In the genomic region with DNA sequence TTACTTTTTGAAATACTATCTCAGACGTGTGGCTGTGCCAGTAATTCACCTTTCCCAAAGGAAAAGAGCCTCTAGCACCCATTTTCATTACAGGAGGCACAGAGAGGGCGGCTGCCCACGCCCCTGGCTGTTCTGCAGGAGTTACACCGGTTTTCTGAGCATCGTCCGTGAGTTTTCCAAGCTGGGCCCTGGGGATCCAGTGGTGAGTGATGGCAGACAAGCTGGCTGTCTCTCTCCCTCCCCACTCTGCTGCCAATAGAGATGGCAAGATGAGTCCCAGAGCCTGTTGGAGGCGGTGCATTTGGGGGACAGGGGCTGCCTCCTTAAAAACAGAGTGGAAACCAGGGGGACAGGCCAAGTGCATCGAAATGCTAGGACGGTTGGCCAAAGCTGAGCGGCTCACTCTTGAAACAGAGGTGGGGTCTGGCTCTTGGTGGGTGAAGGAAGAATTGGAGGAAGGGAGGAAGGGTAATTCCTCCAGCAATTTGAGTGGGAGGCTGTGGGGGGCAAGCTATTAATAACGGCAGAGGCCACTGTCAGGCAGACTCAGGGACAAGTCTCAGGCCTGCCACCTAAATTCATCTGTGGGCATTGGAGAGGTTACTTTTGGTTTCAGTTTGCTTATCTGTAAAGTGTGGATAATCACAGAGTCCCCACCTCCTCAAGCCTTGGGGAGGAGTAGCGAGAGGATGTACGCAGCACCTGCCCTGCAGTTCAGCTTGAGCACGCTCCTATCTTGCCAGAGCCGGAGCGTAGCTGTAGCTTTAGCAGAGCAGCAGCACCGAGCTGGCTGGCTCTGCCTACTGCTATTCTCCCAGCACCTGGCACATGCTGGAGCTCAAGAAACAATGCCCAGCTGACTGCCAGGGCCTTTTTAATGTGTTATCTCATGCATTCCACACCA, we compare ENCODE assay signal across 9 cellular contexts. TPM values are rescaled to one million over a fixed set of nuclear protein-coding genes. Genes with fewer than 3 reads are reported as not detected.
DNase-seq lines count a peak whose midpoint lies in the region; ATAC-seq, FAIRE-seq and TF ChIP-seq lines count a peak whose summit lies in the region.
"Had no signal": no experiment of that assay in that cellular context is flagged by ENCODE, and none has a peak within 500 bp of the region (broad histone marks: within the 10 kb centered on the region; RNA-seq: fewer than 3 reads in every experiment).

No MANE protein-coding gene starts in this region.

- H3K27me3 ChIP-seq in K562 (ENCODE audit: control insufficient read depth in 2 of 2, insufficient read depth in 2 of 2, low read length in 2 of 2): peaks cover 11 to 32% of the 10 kb centered on the region in 2 experiments

- peaks cover 0 to 8% of the 10 kb centered on the region in 2 experiments; a peak in 3 of 5 replicates for H3K4me1 ChIP-seq in K562 (replicated peaks in 1 of 2; ENCODE audit: control insufficient read depth in 2 of 2, insufficient read depth in 2 of 2, low read length in 2 of 2)

- H3K9ac ChIP-seq in K562 (ENCODE audit: insufficient read depth in 1 of 2, low read depth in 2 of 2, low read length in 2 of 2): peak overlapping the region in 1 of 2 experiments; percentile 53; a peak in 2 of 4 replicates

- H3K4me2 ChIP-seq in K562 (ENCODE audit: insufficient read depth, low read length): peak overlapping the region; percentile 51

- TF ChIP-seq CTCF in K562 (IDR thresholded peaks at IDR 0.05 in 2 of 3, conservative IDR thresholded peaks at IDR 0.05 in 1 of 3; ENCODE audit: insufficient read depth in 2 of 3, low read depth in 1 of 3, low read length in 3 of 3): no peak

- POLR2A ChIA-PET in K562 (lab: Yijun Ruan, JAX): interaction anchor here (0.6 to 1.1 kb wide), 5 partner anchors 27 to 722 kb away, joined by 3 to 6 read pairs (median 4); no protein-coding TSS in a partner anchor

- peak overlapping the region; percentile 81 for H3K4me3 Mint-ChIP-seq in T-helper 17 cell

- H3K9me3 ChIP-seq in T-helper 17 cell (ENCODE audit: control insufficient read depth, low read length, poor library complexity, severe bottlenecking) (no peaks in the 10 kb centered on the region), K562 (replicated peaks; ENCODE audit: control insufficient read depth, insufficient read depth, low read depth, low read length) (no peaks in the 10 kb centered on the region)

- in situ Hi-C loops in K562 (cut with MboI): loop anchor here (10.0 kb wide), 1 partner anchor 427 kb away; no protein-coding TSS in a partner anchor

- no peaks in the 10 kb centered on the region for H3K9me1 ChIP-seq in K562 (ENCODE audit: control insufficient read depth, insufficient read depth, low read length)

- TF ChIP-seq POLR2A in K562 (conservative IDR thresholded peaks at IDR 0.05): no peak

- ATAC-seq in HG03064 (IDR thresholded peaks at IDR 0.05; ENCODE audit: low read depth, unreplicated experiment) (peak; percentile 65), T-helper 17 cell (peak; percentile 91), K562 (peak; percentile 65)

- H3K27me3 Mint-ChIP-seq in T-helper 17 cell: no peaks in the 10 kb centered on the region

- 14% methylated on average over 16 of the region's 17 CpGs for WGBS in K562 (ENCODE audit: insufficient coverage, low coverage, missing lambda C conversion rate)

- CTCF ChIA-PET in K562 (lab: Yijun Ruan, JAX; ENCODE audit: low intra/inter-chr PET ratio): no interaction called here

- H3K27ac Mint-ChIP-seq in T-helper 17 cell: peak overlapping the region; percentile 89

- H3K79me2 ChIP-seq in K562 (ENCODE audit: control insufficient read depth, insufficient read depth, low read length): no peaks in the 10 kb centered on the region

- H3K36me3 Mint-ChIP-seq in T-helper 17 cell (ENCODE audit: low read depth): no peaks in the 10 kb centered on the region

- TF ChIP-seq EP300 in K562 (IDR thresholded peaks at IDR 0.05; ENCODE audit: low read length): no peak

- H3K4me3 ChIP-seq in K562: no peak overlapping the region

- H3K36me3 ChIP-seq in K562 (ENCODE audit: control insufficient read depth, insufficient read depth, low read length): no peaks in the 10 kb centered on the region

- no peak overlapping the region for H3K27ac ChIP-seq in K562 (ENCODE audit: extremely low read depth, low read depth, low read length)

- H3K4me1 Mint-ChIP-seq in T-helper 17 cell: peaks cover 42% of the 10 kb centered on the region

- peak overlapping the region; percentile 28; the same call in 1 of the 2 replicates for H2AFZ ChIP-seq in K562 (ENCODE audit: low read depth, low read length)

- no TSS peak for BruUV-seq in K562 (replicated peaks; lab: Mats Ljungman, UMichigan)

- H4K20me1 ChIP-seq in K562 (replicated peaks; ENCODE audit: control insufficient read depth, insufficient read depth, low read length): no peaks in the 10 kb centered on the region

- DNase-seq in activated gamma-delta T cell treated with Interleukin-2 at 50 U/mL for 16 hours (peak; percentile 56), activated gamma-delta T cell (lab: John Stamatoyannopoulos, UW) (no peak), T-helper 17 cell (peak in 2 of 3 donors; percentile 28 to 31), K562 (ENCODE audit: extremely low read depth in 1 of 4, low spot score in 3 of 4) (peak in 2 of 4 experiments; percentile 19 to 31), NCI-H226 (no peak), ecto neural progenitor cell (ENCODE audit: low spot score) (no peak)
- DNase-seq in stimulated activated CD4-positive, alpha-beta T cell treated with anti-CD3 and anti-CD28 coated beads, Interleukin-12 subunit alpha, Interleukin-12 subunit beta, amount 100 ng/mL, for 48 hours (ENCODE audit: low read depth in 2 of 3, low spot score in 1 of 3): peak; percentile 28 to 45 (median 45)

- no peak for TF ChIP-seq RAD21 in K562 (CRISPR knock-in tag; conservative IDR thresholded peaks at IDR 0.05 in 1 of 2, IDR thresholded peaks at IDR 0.05 in 1 of 2)

- intact Hi-C loops in K562 (cut with micrococcal nuclease): loop anchor here (5.0 to 10.0 kb wide), 3 partner anchors 46 to 327 kb away; no protein-coding TSS in a partner anchor

- FAIRE-seq in K562 (lab: Jason Lieb, UNC): no peak

TF ChIP-seq in K562, 482 proteins besides CTCF, POLR2A, EP300 and RAD21 (continues in another document):
- TF ChIP-seq ZBTB17 (CRISPR knock-in tag; IDR thresholded peaks at IDR 0.05) (no peak), BHLHE40 (IDR thresholded peaks at IDR 0.05; ENCODE audit: low read length) (peak; percentile 31; the same call in 1 of the 2 replicates), MYC (IDR thresholded peaks at IDR 0.05; ENCODE audit: low read depth, low read length) (0 out of 2 replicates have a peak, but pooled peaks have one; percentile 9), MYC (CRISPR knock-in tag; IDR thresholded peaks at IDR 0.05; ENCODE audit: borderline replicate concordance, low read depth) (no peak)
- TF ChIP-seq, protein P1, sequence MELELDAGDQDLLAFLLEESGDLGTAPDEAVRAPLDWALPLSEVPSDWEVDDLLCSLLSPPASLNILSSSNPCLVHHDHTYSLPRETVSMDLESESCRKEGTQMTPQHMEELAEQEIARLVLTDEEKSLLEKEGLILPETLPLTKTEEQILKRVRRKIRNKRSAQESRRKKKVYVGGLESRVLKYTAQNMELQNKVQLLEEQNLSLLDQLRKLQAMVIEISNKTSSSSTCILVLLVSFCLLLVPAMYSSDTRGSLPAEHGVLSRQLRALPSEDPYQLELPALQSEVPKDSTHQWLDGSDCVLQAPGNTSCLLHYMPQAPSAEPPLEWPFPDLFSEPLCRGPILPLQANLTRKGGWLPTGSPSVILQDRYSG (tag; conservative IDR thresholded peaks at IDR 0.05; ENCODE audit: low read depth): 0 out of 2 replicates have a peak, but pooled peaks have one; percentile 58
- TF ChIP-seq, protein P2, sequence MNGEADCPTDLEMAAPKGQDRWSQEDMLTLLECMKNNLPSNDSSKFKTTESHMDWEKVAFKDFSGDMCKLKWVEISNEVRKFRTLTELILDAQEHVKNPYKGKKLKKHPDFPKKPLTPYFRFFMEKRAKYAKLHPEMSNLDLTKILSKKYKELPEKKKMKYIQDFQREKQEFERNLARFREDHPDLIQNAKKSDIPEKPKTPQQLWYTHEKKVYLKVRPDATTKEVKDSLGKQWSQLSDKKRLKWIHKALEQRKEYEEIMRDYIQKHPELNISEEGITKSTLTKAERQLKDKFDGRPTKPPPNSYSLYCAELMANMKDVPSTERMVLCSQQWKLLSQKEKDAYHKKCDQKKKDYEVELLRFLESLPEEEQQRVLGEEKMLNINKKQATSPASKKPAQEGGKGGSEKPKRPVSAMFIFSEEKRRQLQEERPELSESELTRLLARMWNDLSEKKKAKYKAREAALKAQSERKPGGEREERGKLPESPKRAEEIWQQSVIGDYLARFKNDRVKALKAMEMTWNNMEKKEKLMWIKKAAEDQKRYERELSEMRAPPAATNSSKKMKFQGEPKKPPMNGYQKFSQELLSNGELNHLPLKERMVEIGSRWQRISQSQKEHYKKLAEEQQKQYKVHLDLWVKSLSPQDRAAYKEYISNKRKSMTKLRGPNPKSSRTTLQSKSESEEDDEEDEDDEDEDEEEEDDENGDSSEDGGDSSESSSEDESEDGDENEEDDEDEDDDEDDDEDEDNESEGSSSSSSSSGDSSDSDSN (IDR thresholded peaks at IDR 0.05; ENCODE audit: borderline replicate concordance in 1 of 2, low read depth in 2 of 2, low read length in 2 of 2): 0 out of 4 replicates have a peak, but pooled peaks of 1 of the 2 experiments have one; percentile 31

RNA-seq across cellular contexts. Expression of a gene that starts 7.5 kb away (rescaled TPM):
- total RNA-seq in T-helper 17 cell (under 1 TPM in 1 of 2 donors, not detected in 1; 0.07 TPM), K562 (2014; rRNA removed) (not detected in 2 replicates), K562 (2014; rRNA removed; fragmentation: Illumina TruSeq; extraction: Trizol) (not detected in 2 replicates), K562 (2015; rRNA removed; fragmentation: Illumina TruSeq; extraction: Trizol) (not detected in 2 replicates), K562 (2021) (not detected in 2 replicates)
- total RNA-seq in K562 (2011; cell fraction: chromatin; rRNA removed; ENCODE audit: low replicate concordance): not detected in 2 replicates
- total RNA-seq in K562 (2011; cell fraction: nucleolus; rRNA removed): not detected in 2 replicates
- not detected in 2 replicates for total RNA-seq in K562 (2011; cell fraction: nucleoplasm; rRNA removed)
- polyA plus RNA-seq in K562 (2011; rRNA removed) (not detected in 2 replicates), K562 (2014; fragmentation: Illumina TruSeq; extraction: Trizol) (not detected in 2 replicates), K562 (2014; fragmentation: Nextera tagmentation; extraction: Ambion mirVana) (not detected), K562 (2014; rRNA removed) (not detected in 2 replicates)
- polyA plus RNA-seq in K562 (2011; cell fraction: cytosol; rRNA removed): 0.01 TPM in 1 of 2 replicates, not detected in the other
- polyA plus RNA-seq in K562 (2011; cell fraction: nucleus; rRNA removed): not detected in 2 replicates
- not detected in 2 replicates for polyA plus RNA-seq in K562 (2012)
- not detected in 2 replicates for polyA minus RNA-seq in K562 (2011; rRNA and poly(A)+ RNA removed)
- polyA minus RNA-seq in K562 (2011; cell fraction: cytosol; rRNA and poly(A)+ RNA removed): not detected in 2 replicates
- polyA minus RNA-seq in K562 (2011; cell fraction: nucleus; rRNA and poly(A)+ RNA removed): not detected in 2 replicates
- total RNA-seq: pulmonary artery endothelial cell had no signal

Comparison
In these comparisons a context has a peak if more than half of its experiments do, and no peak if none do; other contexts are left out.
1. DNase-seq: peak in activated gamma-delta T cell treated with Interleukin-2 at 50 U/mL for 16 hours (single experiment), T-helper 17 cell (2 of 3) and stimulated activated CD4-positive, alpha-beta T cell treated with anti-CD3 and anti-CD28 coated beads, Interleukin-12 subunit alpha, Interleukin-12 subunit beta, amount 100 ng/mL, for 48 hours (3 of 3); none in activated gamma-delta T cell (single experiment), NCI-H226 (single experiment) and ecto neural progenitor cell (single experiment).
2. Peak in every context shown above with its lines, with median percentiles within 50 percentile points of each other: ATAC-seq.